ENCODE assay signal across 2 cellular contexts in genomic region chr4:171896426-171896825, GRCh38.
TF ChIP-seq lines count a peak whose summit lies in the region.

No MANE protein-coding gene starts in this region.

TF ChIP-seq in HCT116, 20 proteins besides CTCF, POLR2A, EP300 and RAD21:
- no peak for TF ChIP-seq CBX3 (IDR thresholded peaks at IDR 0.05; ENCODE audit: low read depth)
- no peak for TF ChIP-seq JUND (IDR thresholded peaks at IDR 0.05)
- TF ChIP-seq, protein P1, sequence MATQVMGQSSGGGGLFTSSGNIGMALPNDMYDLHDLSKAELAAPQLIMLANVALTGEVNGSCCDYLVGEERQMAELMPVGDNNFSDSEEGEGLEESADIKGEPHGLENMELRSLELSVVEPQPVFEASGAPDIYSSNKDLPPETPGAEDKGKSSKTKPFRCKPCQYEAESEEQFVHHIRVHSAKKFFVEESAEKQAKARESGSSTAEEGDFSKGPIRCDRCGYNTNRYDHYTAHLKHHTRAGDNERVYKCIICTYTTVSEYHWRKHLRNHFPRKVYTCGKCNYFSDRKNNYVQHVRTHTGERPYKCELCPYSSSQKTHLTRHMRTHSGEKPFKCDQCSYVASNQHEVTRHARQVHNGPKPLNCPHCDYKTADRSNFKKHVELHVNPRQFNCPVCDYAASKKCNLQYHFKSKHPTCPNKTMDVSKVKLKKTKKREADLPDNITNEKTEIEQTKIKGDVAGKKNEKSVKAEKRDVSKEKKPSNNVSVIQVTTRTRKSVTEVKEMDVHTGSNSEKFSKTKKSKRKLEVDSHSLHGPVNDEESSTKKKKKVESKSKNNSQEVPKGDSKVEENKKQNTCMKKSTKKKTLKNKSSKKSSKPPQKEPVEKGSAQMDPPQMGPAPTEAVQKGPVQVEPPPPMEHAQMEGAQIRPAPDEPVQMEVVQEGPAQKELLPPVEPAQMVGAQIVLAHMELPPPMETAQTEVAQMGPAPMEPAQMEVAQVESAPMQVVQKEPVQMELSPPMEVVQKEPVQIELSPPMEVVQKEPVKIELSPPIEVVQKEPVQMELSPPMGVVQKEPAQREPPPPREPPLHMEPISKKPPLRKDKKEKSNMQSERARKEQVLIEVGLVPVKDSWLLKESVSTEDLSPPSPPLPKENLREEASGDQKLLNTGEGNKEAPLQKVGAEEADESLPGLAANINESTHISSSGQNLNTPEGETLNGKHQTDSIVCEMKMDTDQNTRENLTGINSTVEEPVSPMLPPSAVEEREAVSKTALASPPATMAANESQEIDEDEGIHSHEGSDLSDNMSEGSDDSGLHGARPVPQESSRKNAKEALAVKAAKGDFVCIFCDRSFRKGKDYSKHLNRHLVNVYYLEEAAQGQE (IDR thresholded peaks at IDR 0.05; ENCODE audit: low read depth), result no peak
- TF ChIP-seq, protein P2, sequence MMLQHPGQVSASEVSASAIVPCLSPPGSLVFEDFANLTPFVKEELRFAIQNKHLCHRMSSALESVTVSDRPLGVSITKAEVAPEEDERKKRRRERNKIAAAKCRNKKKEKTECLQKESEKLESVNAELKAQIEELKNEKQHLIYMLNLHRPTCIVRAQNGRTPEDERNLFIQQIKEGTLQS (IDR thresholded peaks at IDR 0.05), result no peak
- no peak for TF ChIP-seq FOSL1 (IDR thresholded peaks at IDR 0.05; ENCODE audit: low read depth)
- TF ChIP-seq POLR2AphosphoS5 (IDR thresholded peaks at IDR 0.05; ENCODE audit: low read depth, low read length), result no peak
- TF ChIP-seq EZH2phosphoT487 (IDR thresholded peaks at IDR 0.05; ENCODE audit: borderline replicate concordance), result no peak
- TF ChIP-seq SRF (IDR thresholded peaks at IDR 0.05; ENCODE audit: low read depth), result no peak
- no peak for TF ChIP-seq ZNF274 (IDR thresholded peaks at IDR 0.05; ENCODE audit: low read depth, low read length)
- TF ChIP-seq EGR1 (IDR thresholded peaks at IDR 0.05; ENCODE audit: low read depth), result no peak

TF ChIP-seq in GM23338, 12 proteins besides CTCF, POLR2A, EP300 and RAD21:
- TF ChIP-seq ZNF331 (CRISPR knock-in tag; IDR thresholded peaks at IDR 0.05; ENCODE audit: low read depth) (no peak), POLR2AphosphoS5 (IDR thresholded peaks at IDR 0.05; ENCODE audit: low read depth) (no peak), EZH2phosphoT487 (IDR thresholded peaks at IDR 0.05; ENCODE audit: unreplicated experiment) (no peak), STAT1 (IDR thresholded peaks at IDR 0.05; ENCODE audit: unreplicated experiment) (no peak), ZNF114 (CRISPR knock-in tag; IDR thresholded peaks at IDR 0.05) (no peak), ETS1 (IDR thresholded peaks at IDR 0.05) (no peak), NANOG (IDR thresholded peaks at IDR 0.05; ENCODE audit: borderline replicate concordance) (no peak), JUNB (IDR thresholded peaks at IDR 0.05; ENCODE audit: unreplicated experiment) (no peak), EZH2 (IDR thresholded peaks at IDR 0.05; ENCODE audit: low read depth, unreplicated experiment) (no peak), CREB1 (CRISPR knock-in tag; IDR thresholded peaks at IDR 0.05; ENCODE audit: low read depth) (no peak)
- TF ChIP-seq, protein P1 (IDR thresholded peaks at IDR 0.05; ENCODE audit: unreplicated experiment), result no peak
- TF ChIP-seq, protein P3, sequence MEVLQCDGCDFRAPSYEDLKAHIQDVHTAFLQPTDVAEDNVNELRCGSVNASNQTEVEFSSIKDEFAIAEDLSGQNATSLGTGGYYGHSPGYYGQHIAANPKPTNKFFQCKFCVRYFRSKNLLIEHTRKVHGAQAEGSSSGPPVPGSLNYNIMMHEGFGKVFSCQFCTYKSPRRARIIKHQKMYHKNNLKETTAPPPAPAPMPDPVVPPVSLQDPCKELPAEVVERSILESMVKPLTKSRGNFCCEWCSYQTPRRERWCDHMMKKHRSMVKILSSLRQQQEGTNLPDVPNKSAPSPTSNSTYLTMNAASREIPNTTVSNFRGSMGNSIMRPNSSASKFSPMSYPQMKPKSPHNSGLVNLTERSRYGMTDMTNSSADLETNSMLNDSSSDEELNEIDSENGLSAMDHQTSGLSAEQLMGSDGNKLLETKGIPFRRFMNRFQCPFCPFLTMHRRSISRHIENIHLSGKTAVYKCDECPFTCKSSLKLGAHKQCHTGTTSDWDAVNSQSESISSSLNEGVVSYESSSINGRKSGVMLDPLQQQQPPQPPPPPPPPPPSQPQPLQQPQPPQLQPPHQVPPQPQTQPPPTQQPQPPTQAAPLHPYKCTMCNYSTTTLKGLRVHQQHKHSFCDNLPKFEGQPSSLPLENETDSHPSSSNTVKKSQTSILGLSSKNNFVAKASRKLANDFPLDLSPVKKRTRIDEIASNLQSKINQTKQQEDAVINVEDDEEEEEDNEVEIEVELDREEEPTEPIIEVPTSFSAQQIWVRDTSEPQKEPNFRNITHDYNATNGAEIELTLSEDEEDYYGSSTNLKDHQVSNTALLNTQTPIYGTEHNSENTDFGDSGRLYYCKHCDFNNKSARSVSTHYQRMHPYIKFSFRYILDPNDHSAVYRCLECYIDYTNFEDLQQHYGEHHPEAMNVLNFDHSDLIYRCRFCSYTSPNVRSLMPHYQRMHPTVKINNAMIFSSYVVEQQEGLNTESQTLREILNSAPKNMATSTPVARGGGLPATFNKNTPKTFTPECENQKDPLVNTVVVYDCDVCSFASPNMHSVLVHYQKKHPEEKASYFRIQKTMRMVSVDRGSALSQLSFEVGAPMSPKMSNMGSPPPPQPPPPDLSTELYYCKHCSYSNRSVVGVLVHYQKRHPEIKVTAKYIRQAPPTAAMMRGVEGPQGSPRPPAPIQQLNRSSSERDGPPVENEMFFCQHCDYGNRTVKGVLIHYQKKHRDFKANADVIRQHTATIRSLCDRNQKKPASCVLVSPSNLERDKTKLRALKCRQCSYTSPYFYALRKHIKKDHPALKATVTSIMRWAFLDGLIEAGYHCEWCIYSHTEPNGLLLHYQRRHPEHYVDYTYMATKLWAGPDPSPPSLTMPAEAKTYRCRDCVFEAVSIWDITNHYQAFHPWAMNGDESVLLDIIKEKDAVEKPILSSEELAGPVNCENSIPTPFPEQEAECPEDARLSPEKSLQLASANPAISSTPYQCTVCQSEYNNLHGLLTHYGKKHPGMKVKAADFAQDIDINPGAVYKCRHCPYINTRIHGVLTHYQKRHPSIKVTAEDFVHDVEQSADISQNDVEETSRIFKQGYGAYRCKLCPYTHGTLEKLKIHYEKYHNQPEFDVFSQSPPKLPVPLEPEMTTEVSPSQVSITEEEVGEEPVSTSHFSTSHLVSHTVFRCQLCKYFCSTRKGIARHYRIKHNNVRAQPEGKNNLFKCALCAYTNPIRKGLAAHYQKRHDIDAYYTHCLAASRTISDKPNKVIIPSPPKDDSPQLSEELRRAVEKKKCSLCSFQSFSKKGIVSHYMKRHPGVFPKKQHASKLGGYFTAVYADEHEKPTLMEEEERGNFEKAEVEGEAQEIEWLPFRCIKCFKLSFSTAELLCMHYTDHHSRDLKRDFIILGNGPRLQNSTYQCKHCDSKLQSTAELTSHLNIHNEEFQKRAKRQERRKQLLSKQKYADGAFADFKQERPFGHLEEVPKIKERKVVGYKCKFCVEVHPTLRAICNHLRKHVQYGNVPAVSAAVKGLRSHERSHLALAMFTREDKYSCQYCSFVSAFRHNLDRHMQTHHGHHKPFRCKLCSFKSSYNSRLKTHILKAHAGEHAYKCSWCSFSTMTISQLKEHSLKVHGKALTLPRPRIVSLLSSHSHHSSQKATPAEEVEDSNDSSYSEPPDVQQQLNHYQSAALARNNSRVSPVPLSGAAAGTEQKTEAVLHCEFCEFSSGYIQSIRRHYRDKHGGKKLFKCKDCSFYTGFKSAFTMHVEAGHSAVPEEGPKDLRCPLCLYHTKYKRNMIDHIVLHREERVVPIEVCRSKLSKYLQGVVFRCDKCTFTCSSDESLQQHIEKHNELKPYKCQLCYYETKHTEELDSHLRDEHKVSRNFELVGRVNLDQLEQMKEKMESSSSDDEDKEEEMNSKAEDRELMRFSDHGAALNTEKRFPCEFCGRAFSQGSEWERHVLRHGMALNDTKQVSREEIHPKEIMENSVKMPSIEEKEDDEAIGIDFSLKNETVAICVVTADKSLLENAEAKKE (CRISPR knock-in tag; IDR thresholded peaks at IDR 0.05), result no peak
